In genomic region chr12:8709124-8709830, GRCh38 we compare ENCODE assay signal across 12 cellular contexts. TPM values are rescaled to one million over a fixed set of nuclear protein-coding genes. Genes with fewer than 3 reads are reported as not detected.
A peak's percentile ranks its signal among the peaks of the same experiment; 100 is the strongest.
DNase-seq lines count a peak whose midpoint lies in the region; ATAC-seq, FAIRE-seq and TF ChIP-seq lines count a peak whose summit lies in the region.
"Had no signal": no experiment of that assay in that cellular context is flagged by ENCODE, and none has a peak within 500 bp of the region (broad histone marks: within the 10 kb centered on the region; RNA-seq: fewer than 3 reads in every experiment).

No MANE protein-coding gene starts in this region.

- in situ Hi-C loops in astrocyte of the spinal cord (cut with HindIII; ENCODE audit: low sequenced_read_pairs): no loop called here

- no peak for TF ChIP-seq CTCF in astrocyte of the spinal cord (IDR thresholded peaks at IDR 0.05; ENCODE audit: low read depth, low read length)

- no peaks in the 10 kb centered on the region for H3K9me3 ChIP-seq in small intestine (ENCODE audit: control insufficient read depth, low read depth)

- WGBS in small intestine, 3 donors: 7 to 26% (median 20%) methylated on average over 6 of the region's 6 CpGs

- no peaks in the 10 kb centered on the region for H3K4me1 ChIP-seq in small intestine (ENCODE audit: control insufficient read depth in 2 of 2, insufficient read depth in 1 of 2, low read depth in 1 of 2, low read length in 1 of 2)

- H3K36me3 ChIP-seq in small intestine (ENCODE audit: control insufficient read depth in 2 of 2, insufficient read depth in 2 of 2, low read length in 2 of 2) (no peaks in the 10 kb centered on the region), H7 (replicated peaks; ENCODE audit: control insufficient read depth, insufficient read depth, low read length) (peaks cover 6% of the 10 kb centered on the region)

- H3K27ac ChIP-seq in small intestine (ENCODE audit: low read depth in 1 of 2, low read length in 1 of 2): no peak overlapping the region

- H3K4me3 ChIP-seq in astrocyte of the spinal cord (ENCODE audit: low read depth, low read length) (peak overlapping the region; percentile 6), small intestine (ENCODE audit: low read depth in 1 of 2, low read length in 2 of 2) (peak overlapping the region in 1 of 2 donors; percentile 6), H7 (ENCODE audit: insufficient read depth, low read depth, low read length) (no peak overlapping the region)

- DNase-seq in GM03348 (ENCODE audit: low spot score): peak; percentile 19
- no peak for DNase-seq in astrocyte of the spinal cord (ENCODE audit: low read depth, low spot score)
- DNase-seq in small intestine: peak; percentile 84
- no peak for DNase-seq in H7
- no peak for DNase-seq in Kasumi-1 (lab: John Stamatoyannopoulos, UW)
- no peak for DNase-seq in NCI-H2227 (lab: John Stamatoyannopoulos, UW; ENCODE audit: unreplicated experiment)
- DNase-seq: activated effector memory CD4-positive, alpha-beta T cell treated with anti-CD3 and anti-CD28 coated beads, Interleukin-2, amount 50 U/mL, for 16 hours; HCEC 1CT; stimulated activated CD4-positive, alpha-beta T cell treated with anti-CD3 and anti-CD28 coated beads, Interleukin-1b, Interleukin-23, amount 100 ng/mL, for 48 hours had no signal

- FAIRE-seq in islet of Langerhans (lab: Jason Lieb, UNC) (peak; percentile 86), small intestine (lab: Jason Lieb, UNC) (no peak)

- H3K27me3 ChIP-seq in small intestine (ENCODE audit: control insufficient read depth in 2 of 2, insufficient read depth in 2 of 2, low read length in 2 of 2) (no peaks in the 10 kb centered on the region), H7 (ENCODE audit: control insufficient read depth, insufficient read depth, low read length) (no peaks in the 10 kb centered on the region)

- ATAC-seq in HG03039 (IDR thresholded peaks at IDR 0.05; ENCODE audit: unreplicated experiment): no peak

RNA-seq across cellular contexts. Expression of gene RIMKLB, which starts 11.5 kb away (rescaled TPM):
- polyA plus RNA-seq in small intestine: 10 to 100 TPM in 2 of 3 donors, 1 to 10 TPM in 1; 9.5 to 42.7 (median 19.5) TPM
- 42.4 and 80.3 TPM in 2 replicates for total RNA-seq in H7 (2014; rRNA removed; shearing (Covaris generic))

RNA-seq across cellular contexts. Expression of gene MFAP5, which starts 46.7 kb away (rescaled TPM):
- 10 to 100 TPM in 1 of 3 donors, 1 to 10 TPM in 1, not detected in 1; 1.4 to 48.2 TPM for polyA plus RNA-seq in small intestine
- total RNA-seq in H7 (2014; rRNA removed; shearing (Covaris generic)): 0.42 TPM in 1 of 2 replicates, not detected in the other
- total RNA-seq: T-helper 1 cell treated with Interleukin-12 subunit alpha and Interleukin-12 subunit beta and Interleukin-4 antibody, amounts not matched to agents 30 ng/mL and 1 ng/mL, for 36 hours had no signal

Comparison
In these comparisons a context has a peak if more than half of its experiments do, and no peak if none do; other contexts are left out.
1. DNase-seq: peak in GM03348 (single experiment) and small intestine (single experiment); none in astrocyte of the spinal cord (single experiment), H7 (single experiment), Kasumi-1 (0 of 2) and NCI-H2227 (single experiment).